ENCODE assay signal across 2 cellular contexts in the genomic region with DNA sequence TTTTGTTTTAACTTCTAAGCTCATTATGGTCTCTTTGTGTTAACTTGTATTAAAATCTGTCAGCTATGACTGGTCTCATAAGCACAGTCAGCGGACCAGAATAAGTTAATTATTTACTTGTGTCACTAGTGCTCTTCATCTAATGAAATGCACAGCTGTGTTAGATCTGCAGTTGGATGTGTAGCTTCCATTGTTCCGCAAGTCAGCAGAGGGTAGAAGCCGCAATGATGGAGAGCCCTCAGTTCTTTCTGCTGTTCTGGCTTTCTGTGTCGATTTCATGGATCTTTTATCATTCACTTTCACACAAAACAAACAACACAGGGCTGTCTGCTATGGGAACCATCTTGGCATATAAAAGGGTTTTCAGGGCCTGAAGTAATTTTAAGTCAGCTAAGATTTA.
TF ChIP-seq lines count a peak whose summit lies in the region.

No MANE protein-coding gene starts in this region.

TF ChIP-seq in SK-N-SH, 30 proteins besides CTCF, POLR2A, EP300 and RAD21 (continued from another document):
- TF ChIP-seq, protein P1, sequence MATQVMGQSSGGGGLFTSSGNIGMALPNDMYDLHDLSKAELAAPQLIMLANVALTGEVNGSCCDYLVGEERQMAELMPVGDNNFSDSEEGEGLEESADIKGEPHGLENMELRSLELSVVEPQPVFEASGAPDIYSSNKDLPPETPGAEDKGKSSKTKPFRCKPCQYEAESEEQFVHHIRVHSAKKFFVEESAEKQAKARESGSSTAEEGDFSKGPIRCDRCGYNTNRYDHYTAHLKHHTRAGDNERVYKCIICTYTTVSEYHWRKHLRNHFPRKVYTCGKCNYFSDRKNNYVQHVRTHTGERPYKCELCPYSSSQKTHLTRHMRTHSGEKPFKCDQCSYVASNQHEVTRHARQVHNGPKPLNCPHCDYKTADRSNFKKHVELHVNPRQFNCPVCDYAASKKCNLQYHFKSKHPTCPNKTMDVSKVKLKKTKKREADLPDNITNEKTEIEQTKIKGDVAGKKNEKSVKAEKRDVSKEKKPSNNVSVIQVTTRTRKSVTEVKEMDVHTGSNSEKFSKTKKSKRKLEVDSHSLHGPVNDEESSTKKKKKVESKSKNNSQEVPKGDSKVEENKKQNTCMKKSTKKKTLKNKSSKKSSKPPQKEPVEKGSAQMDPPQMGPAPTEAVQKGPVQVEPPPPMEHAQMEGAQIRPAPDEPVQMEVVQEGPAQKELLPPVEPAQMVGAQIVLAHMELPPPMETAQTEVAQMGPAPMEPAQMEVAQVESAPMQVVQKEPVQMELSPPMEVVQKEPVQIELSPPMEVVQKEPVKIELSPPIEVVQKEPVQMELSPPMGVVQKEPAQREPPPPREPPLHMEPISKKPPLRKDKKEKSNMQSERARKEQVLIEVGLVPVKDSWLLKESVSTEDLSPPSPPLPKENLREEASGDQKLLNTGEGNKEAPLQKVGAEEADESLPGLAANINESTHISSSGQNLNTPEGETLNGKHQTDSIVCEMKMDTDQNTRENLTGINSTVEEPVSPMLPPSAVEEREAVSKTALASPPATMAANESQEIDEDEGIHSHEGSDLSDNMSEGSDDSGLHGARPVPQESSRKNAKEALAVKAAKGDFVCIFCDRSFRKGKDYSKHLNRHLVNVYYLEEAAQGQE (IDR thresholded peaks at IDR 0.05; ENCODE audit: low read depth, low read length): no peak
- TF ChIP-seq GATA2 (CRISPR knock-in tag; IDR thresholded peaks at IDR 0.05) (no peak), FOXM1 (IDR thresholded peaks at IDR 0.05; ENCODE audit: low read depth) (no peak), TCF12 (IDR thresholded peaks at IDR 0.05) (no peak), ZBTB33 (IDR thresholded peaks at IDR 0.05; ENCODE audit: borderline replicate concordance, low read depth) (no peak), PBX3 (IDR thresholded peaks at IDR 0.05) (no peak), MXI1 (IDR thresholded peaks at IDR 0.05; ENCODE audit: low read depth, low read length) (no peak), TEAD4 (IDR thresholded peaks at IDR 0.05; ENCODE audit: borderline replicate concordance, insufficient read depth) (no peak), YY1 (IDR thresholded peaks at IDR 0.05; ENCODE audit: low read depth) (no peak)

TF ChIP-seq in SK-N-SH treated with all-trans-retinoic acid at 6 μM for 48 hours, 23 proteins besides CTCF, POLR2A, EP300 and RAD21 (continued from another document):
- TF ChIP-seq, protein P2, sequence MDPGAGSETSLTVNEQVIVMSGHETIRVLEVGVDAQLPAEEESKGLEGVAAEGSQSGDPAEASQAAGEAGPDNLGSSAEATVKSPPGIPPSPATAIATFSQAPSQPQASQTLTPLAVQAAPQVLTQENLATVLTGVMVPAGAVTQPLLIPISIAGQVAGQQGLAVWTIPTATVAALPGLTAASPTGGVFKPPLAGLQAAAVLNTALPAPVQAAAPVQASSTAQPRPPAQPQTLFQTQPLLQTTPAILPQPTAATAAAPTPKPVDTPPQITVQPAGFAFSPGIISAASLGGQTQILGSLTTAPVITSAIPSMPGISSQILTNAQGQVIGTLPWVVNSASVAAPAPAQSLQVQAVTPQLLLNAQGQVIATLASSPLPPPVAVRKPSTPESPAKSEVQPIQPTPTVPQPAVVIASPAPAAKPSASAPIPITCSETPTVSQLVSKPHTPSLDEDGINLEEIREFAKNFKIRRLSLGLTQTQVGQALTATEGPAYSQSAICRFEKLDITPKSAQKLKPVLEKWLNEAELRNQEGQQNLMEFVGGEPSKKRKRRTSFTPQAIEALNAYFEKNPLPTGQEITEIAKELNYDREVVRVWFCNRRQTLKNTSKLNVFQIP (CRISPR knock-in tag; IDR thresholded peaks at IDR 0.05; ENCODE audit: borderline replicate concordance, low read depth): no peak
- TF ChIP-seq ZFP30 (CRISPR knock-in tag; IDR thresholded peaks at IDR 0.05) (no peak), ARNTL (CRISPR knock-in tag; IDR thresholded peaks at IDR 0.05; ENCODE audit: borderline replicate concordance, low read depth) (no peak), GLIS3 (CRISPR knock-in tag; IDR thresholded peaks at IDR 0.05) (no peak), ZNF565 (CRISPR knock-in tag; conservative IDR thresholded peaks at IDR 0.05; ENCODE audit: low read depth) (no peak)
TF ChIP-seq in SK-N-SH treated with all-trans-retinoic acid at 6 μM for 48 hours: peak in this region for 0.
